Comparison of ENCODE assay signal across 22 cellular contexts in genomic region chr18:26121476-26121875, GRCh38. TPM values are rescaled to one million over a fixed set of nuclear protein-coding genes. Genes with fewer than 3 reads are reported as not detected.
DNase-seq lines count a peak whose midpoint lies in the region; ATAC-seq, FAIRE-seq and TF ChIP-seq lines count a peak whose summit lies in the region.
"Had no signal": no experiment of that assay in that cellular context is flagged by ENCODE, and none has a peak within 500 bp of the region (broad histone marks: within the 10 kb centered on the region; RNA-seq: fewer than 3 reads in every experiment).

No MANE protein-coding gene starts in this region.

- TF ChIP-seq RAD21 in IMR-90 (IDR thresholded peaks at IDR 0.05; ENCODE audit: low read length) = no peak

- H3K9me3 Mint-ChIP-seq in astrocyte (ENCODE audit: unreplicated experiment) = peaks cover 9% of the 10 kb centered on the region
- peaks cover 12% of the 10 kb centered on the region for H3K9me3 Mint-ChIP-seq in activated naive CD4-positive, alpha-beta T cell treated with anti-CD3 and anti-CD28 coated beads, Interleukin-2, amount 10 ng/mL, durations not matched to agents 7 days and 5 days

- no peaks in the 10 kb centered on the region for H3K27me3 ChIP-seq in IMR-90 (ENCODE audit: control insufficient read depth, insufficient read depth, low read length)
- no peaks in the 10 kb centered on the region for H3K27me3 ChIP-seq in astrocyte (ENCODE audit: insufficient read depth, low read length)
- H3K27me3 ChIP-seq in effector memory CD4-positive, alpha-beta T cell (replicated peaks; ENCODE audit: control insufficient read depth, insufficient read depth, low read length, poor library complexity, severe bottlenecking) = no peaks in the 10 kb centered on the region
- H3K27me3 ChIP-seq: BLaER1 treated with 17β-estradiol and CSF1 and Interleukin-3, amounts not matched to agents 10 nM and 100 nM had no signal

- no peak overlapping the region for H2BK15ac ChIP-seq in IMR-90 (ENCODE audit: low read depth, low read length)

- H3K4me3 ChIP-seq in IMR-90 (ENCODE audit: insufficient read depth, low read depth, low read length) (no peak overlapping the region), astrocyte (ENCODE audit: insufficient read depth, low read depth, low read length) (no peak overlapping the region)
- no peak overlapping the region for H3K4me3 ChIP-seq in effector memory CD4-positive, alpha-beta T cell (ENCODE audit: insufficient read depth, low read depth, low read length, poor library complexity, severe bottlenecking)
- H3K4me3 ChIP-seq: BLaER1 treated with 17β-estradiol and CSF1 and Interleukin-3, amounts not matched to agents 10 nM and 100 nM; PC-9; SK-N-MC had no signal

- no CpG with 5 or more reads among the region's 1 CpG for WGBS in IMR-90 (ENCODE audit: extremely low coverage in 2 of 2, insufficient read length in 1 of 2), 2 experiments

- H3K9me1 ChIP-seq in IMR-90 (ENCODE audit: insufficient read depth, low read length) = no peaks in the 10 kb centered on the region

- H4K20me1 ChIP-seq in IMR-90 (ENCODE audit: insufficient read depth, low read length) = no peaks in the 10 kb centered on the region
- H4K20me1 ChIP-seq in astrocyte (ENCODE audit: insufficient read depth, low read length) = no peaks in the 10 kb centered on the region
- H4K20me1 ChIP-seq: BLaER1 treated with 17β-estradiol and CSF1 and Interleukin-3, amounts not matched to agents 10 nM and 100 nM had no signal

- no peak overlapping the region for H2AK5ac ChIP-seq in IMR-90 (ENCODE audit: low read depth, low read length)

- DNase-seq in IMR-90 (peak; percentile 1), astrocyte (ENCODE audit: low read depth) (no peak), fibroblast of peridontal ligament (ENCODE audit: extremely low read depth) (peak; percentile 6), C1 segment of cervical spinal cord (lab: John Stamatoyannopoulos, UW) (no peak)
- no peak for DNase-seq in effector memory CD4-positive, alpha-beta T cell
- no peak for DNase-seq in activated naive CD4-positive, alpha-beta T cell treated with anti-CD3 and anti-CD28 coated beads, Interleukin-2, amount 10 ng/mL, durations not matched to agents 7 days and 5 days
- DNase-seq: CD8-positive, alpha-beta T cell; DND-41; NCI-H1417; NCI-H1694 treated with DMSO at 0.1 percent for 48 hours; NCI-H446 treated with DMSO at 0.1 percent for 48 hours; NCI-H526 treated with DMSO at 0.1 percent for 48 hours; PC-9; RPMI8226; SHP77 treated with DMSO at 0.1 percent for 48 hours had no signal

- peak; percentile 13 for FAIRE-seq in astrocyte (lab: Jason Lieb, UNC)
- FAIRE-seq: GM12892 had no signal

- H3K9me3 ChIP-seq in IMR-90 (ENCODE audit: control insufficient read depth, insufficient read depth, low read length) (no peaks in the 10 kb centered on the region), astrocyte (ENCODE audit: insufficient read depth, low read depth, low read length) (peaks cover 4% of the 10 kb centered on the region)
- no peaks in the 10 kb centered on the region for H3K9me3 ChIP-seq in effector memory CD4-positive, alpha-beta T cell (ENCODE audit: control insufficient read depth, low read length)

- dilution Hi-C loops in IMR-90 (cut with HindIII; ENCODE audit: low sequenced_read_pairs, unreplicated experiment) = no loop called here

- H3K27me3 Mint-ChIP-seq in astrocyte (ENCODE audit: low read depth, unreplicated experiment) = no peaks in the 10 kb centered on the region
- no peaks in the 10 kb centered on the region for H3K27me3 Mint-ChIP-seq in activated naive CD4-positive, alpha-beta T cell treated with anti-CD3 and anti-CD28 coated beads, Interleukin-2, amount 10 ng/mL, durations not matched to agents 7 days and 5 days

- no peak overlapping the region for H3K56ac ChIP-seq in IMR-90 (ENCODE audit: extremely low read depth, insufficient read depth, low read length)

- no peaks in the 10 kb centered on the region for H3K36me3 ChIP-seq in IMR-90 (ENCODE audit: control insufficient read depth, insufficient read depth, low read length)
- no peaks in the 10 kb centered on the region for H3K36me3 ChIP-seq in astrocyte (ENCODE audit: insufficient read depth, low read length)
- no peaks in the 10 kb centered on the region for H3K36me3 ChIP-seq in effector memory CD4-positive, alpha-beta T cell (ENCODE audit: control insufficient read depth, insufficient read depth, low read length)
- H3K36me3 ChIP-seq: BLaER1 treated with 17β-estradiol and CSF1 and Interleukin-3, amounts not matched to agents 10 nM and 100 nM had no signal

- no TSS peak for BruUV-seq in IMR-90 (replicated peaks; lab: Mats Ljungman, UMichigan)

- H4K5ac ChIP-seq in IMR-90 (ENCODE audit: low read depth, low read length) = no peak overlapping the region

- H3K4me1 Mint-ChIP-seq in astrocyte (ENCODE audit: low read depth, unreplicated experiment) = peaks cover 11% of the 10 kb centered on the region
- no peaks in the 10 kb centered on the region for H3K4me1 Mint-ChIP-seq in activated naive CD4-positive, alpha-beta T cell treated with anti-CD3 and anti-CD28 coated beads, Interleukin-2, amount 10 ng/mL, durations not matched to agents 7 days and 5 days
- H3K4me1 Mint-ChIP-seq: IgD-negative memory B cell had no signal

- intact Hi-C loops in IMR-90 (cut with micrococcal nuclease) = loop anchor here (10.0 kb wide), 1 partner anchor 197 kb away; no protein-coding TSS in a partner anchor

- CTCF ChIA-PET in IMR-90 (lab: Yijun Ruan, JAX) = no interaction called here
- CTCF ChIA-PET in activated naive CD4-positive, alpha-beta T cell treated with anti-CD3 and anti-CD28 coated beads, Interleukin-2, amount 10 ng/mL, durations not matched to agents 7 days and 5 days (lab: Charles Lee) = no interaction called here

- ATAC-seq in IMR-90 (ENCODE audit: low read depth) = no peak
- ATAC-seq in GM21381 (IDR thresholded peaks at IDR 0.05; ENCODE audit: unreplicated experiment) = no peak
- ATAC-seq: CD8-positive, alpha-beta T cell had no signal

- H4K8ac ChIP-seq in IMR-90 (ENCODE audit: low read depth in 2 of 2, low read length in 2 of 2) = no peak overlapping the region

- no peaks in the 10 kb centered on the region for H3K36me3 Mint-ChIP-seq in astrocyte (ENCODE audit: low read depth, unreplicated experiment)
- H3K36me3 Mint-ChIP-seq in activated naive CD4-positive, alpha-beta T cell treated with anti-CD3 and anti-CD28 coated beads, Interleukin-2, amount 10 ng/mL, durations not matched to agents 7 days and 5 days = no peaks in the 10 kb centered on the region
- H3K36me3 Mint-ChIP-seq: CD8-positive, alpha-beta T cell had no signal

- no peak overlapping the region for H3K27ac Mint-ChIP-seq in astrocyte (ENCODE audit: unreplicated experiment)
- H3K27ac Mint-ChIP-seq in activated naive CD4-positive, alpha-beta T cell treated with anti-CD3 and anti-CD28 coated beads, Interleukin-2, amount 10 ng/mL, durations not matched to agents 7 days and 5 days = no peak overlapping the region
- H3K27ac Mint-ChIP-seq: CD8-positive, alpha-beta T cell; IgD-negative memory B cell had no signal

- in situ Hi-C loops in IMR-90 (cut with MboI; ENCODE audit: low sequenced_read_pairs) = no loop called here

- no peak overlapping the region for H3K23ac ChIP-seq in IMR-90 (ENCODE audit: low read depth, low read length)

- POLR2A ChIA-PET in IMR-90 (lab: Charles Lee; ENCODE audit: unreplicated experiment) = no interaction called here

- no peak overlapping the region for H4K91ac ChIP-seq in IMR-90 (ENCODE audit: insufficient read depth, low read depth, low read length)

- H3K4me3 Mint-ChIP-seq in astrocyte (ENCODE audit: unreplicated experiment) = no peak overlapping the region
- H3K4me3 Mint-ChIP-seq in activated naive CD4-positive, alpha-beta T cell treated with anti-CD3 and anti-CD28 coated beads, Interleukin-2, amount 10 ng/mL, durations not matched to agents 7 days and 5 days = no peak overlapping the region
- H3K4me3 Mint-ChIP-seq: CD8-positive, alpha-beta T cell; IgD-negative memory B cell had no signal

- H3K14ac ChIP-seq in IMR-90 (replicated peaks; ENCODE audit: low read depth, low read length) = no peak overlapping the region

- H3K27ac ChIP-seq in IMR-90 (ENCODE audit: insufficient read depth, low read length) (no peak overlapping the region), astrocyte (ENCODE audit: low read depth, low read length) (no peak overlapping the region)
- H3K27ac ChIP-seq in effector memory CD4-positive, alpha-beta T cell (ENCODE audit: insufficient read depth, low read length, poor library complexity, severe bottlenecking) = no peak overlapping the region
- H3K27ac ChIP-seq: BLaER1 treated with 17β-estradiol and CSF1 and Interleukin-3, amounts not matched to agents 10 nM and 100 nM; PC-9; SK-N-MC had no signal

- H3K4me1 ChIP-seq in IMR-90 (ENCODE audit: control insufficient read depth, insufficient read depth, low read length) (no peaks in the 10 kb centered on the region), astrocyte (ENCODE audit: insufficient read depth, low read length) (no peaks in the 10 kb centered on the region)
- no peaks in the 10 kb centered on the region for H3K4me1 ChIP-seq in effector memory CD4-positive, alpha-beta T cell (ENCODE audit: control insufficient read depth, insufficient read depth, low read length, poor library complexity, severe bottlenecking)
- H3K4me1 ChIP-seq: BLaER1 treated with 17β-estradiol and CSF1 and Interleukin-3, amounts not matched to agents 10 nM and 100 nM had no signal

- no peak for TF ChIP-seq CTCF in IMR-90 (conservative IDR thresholded peaks at IDR 0.05; ENCODE audit: low read depth, low read length)
- no peak for TF ChIP-seq CTCF in astrocyte (IDR thresholded peaks at IDR 0.05; ENCODE audit: insufficient read depth, low read depth, low read length)

- no peak overlapping the region for H2BK120ac ChIP-seq in IMR-90 (ENCODE audit: low read depth, low read length)

- H3K79me1 ChIP-seq in IMR-90 (ENCODE audit: low read depth in 1 of 2, low read length in 2 of 2) = no peaks in the 10 kb centered on the region

- no peak overlapping the region for H3K18ac ChIP-seq in IMR-90 (ENCODE audit: low read depth, low read length)

- no peak overlapping the region for H3K4ac ChIP-seq in IMR-90 (ENCODE audit: low read depth, low read length)

- no peak overlapping the region for H2BK5ac ChIP-seq in IMR-90 (ENCODE audit: low read depth, low read length, poor library complexity, severe bottlenecking)

- no peak overlapping the region for H3K4me2 ChIP-seq in IMR-90 (ENCODE audit: low read depth, low read length)
- H3K4me2 ChIP-seq in astrocyte (ENCODE audit: low read length) = no peak overlapping the region
- H3K4me2 ChIP-seq: BLaER1 treated with 17β-estradiol and CSF1 and Interleukin-3, amounts not matched to agents 10 nM and 100 nM; PC-9 had no signal

- no peak overlapping the region for H2AFZ ChIP-seq in IMR-90 (replicated peaks; ENCODE audit: low read length, poor library complexity)
- H2AFZ ChIP-seq in astrocyte (ENCODE audit: low read depth, low read length) = no peak overlapping the region
- H2AFZ ChIP-seq: PC-9 had no signal

- H2AK9ac ChIP-seq in IMR-90 (replicated peaks; ENCODE audit: low read depth, low read length, poor library complexity) = no peak overlapping the region

- no peaks in the 10 kb centered on the region for H3K79me2 ChIP-seq in astrocyte (ENCODE audit: insufficient read depth, low read length)

- no peak overlapping the region for H2BK20ac ChIP-seq in IMR-90 (ENCODE audit: low read depth, low read length)

- H3K9ac ChIP-seq in IMR-90 (ENCODE audit: low read depth, low read length) = no peak overlapping the region
- no peak overlapping the region for H3K9ac ChIP-seq in astrocyte (ENCODE audit: low read length)
- H3K9ac ChIP-seq: BLaER1 treated with 17β-estradiol and CSF1 and Interleukin-3, amounts not matched to agents 10 nM and 100 nM had no signal

- TF ChIP-seq POLR2A in IMR-90 (IDR thresholded peaks at IDR 0.05; ENCODE audit: low read depth, low read length) = no peak

RNA-seq across cellular contexts. Expression of gene PSMA8, which starts 12.2 kb away (rescaled TPM):
- not detected in 2 replicates for total RNA-seq in IMR-90 (2012; rRNA removed)
- polyA plus RNA-seq in IMR-90 (2012; rRNA removed) = not detected in 2 replicates
- polyA plus RNA-seq in IMR-90 (2012; cell fraction: cytosol; rRNA removed) = not detected in 2 replicates
- polyA plus RNA-seq in IMR-90 (2012; cell fraction: nucleus; rRNA removed; ENCODE audit: low replicate concordance) = not detected in 2 replicates
- total RNA-seq in astrocyte = not detected in 2 replicates
- total RNA-seq: G401, H4, PC-9 had no signal

RNA-seq across cellular contexts. Expression of gene SS18, which starts 31.1 kb away (rescaled TPM):
- total RNA-seq in IMR-90 (2012; rRNA removed) (171 and 242 TPM in 2 replicates), astrocyte (113 and 120 TPM in 2 replicates)
- 112 and 116 TPM in 2 replicates for polyA plus RNA-seq in IMR-90 (2012; rRNA removed)
- polyA plus RNA-seq in IMR-90 (2012; cell fraction: cytosol; rRNA removed) = 33.1 and 53.2 TPM in 2 replicates
- polyA plus RNA-seq in IMR-90 (2012; cell fraction: nucleus; rRNA removed; ENCODE audit: low replicate concordance) = 182 and 391 TPM in 2 replicates

Comparison
In these comparisons a context has a peak if more than half of its experiments do, and no peak if none do; other contexts are left out.
1. DNase-seq: peak in IMR-90 (single experiment) and fibroblast of peridontal ligament (single experiment); none in astrocyte (single experiment), effector memory CD4-positive, alpha-beta T cell (0 of 3), activated naive CD4-positive, alpha-beta T cell treated with anti-CD3 and anti-CD28 coated beads, Interleukin-2, amount 10 ng/mL, durations not matched to agents 7 days and 5 days (single experiment) and C1 segment of cervical spinal cord (0 of 14).